Comparison of ENCODE assay signal across 35 cellular contexts in genomic region chr17:68843522-68843921, GRCh38.
DNase-seq lines count a peak whose midpoint lies in the region; ATAC-seq, FAIRE-seq and TF ChIP-seq lines count a peak whose summit lies in the region.
"Had no signal": no experiment of that assay in that cellular context is flagged by ENCODE, and none has a peak within 500 bp of the region (broad histone marks: within the 10 kb centered on the region; RNA-seq: fewer than 3 reads in every experiment).

No MANE protein-coding gene starts in this region.

- ATAC-seq in GM19463 (IDR thresholded peaks at IDR 0.05; ENCODE audit: unreplicated experiment) (peak; percentile 92), HepG2 (no peak), HG03039 (IDR thresholded peaks at IDR 0.05; ENCODE audit: unreplicated experiment) (no peak)
- ATAC-seq in stimulated activated naive B cell treated with anti-CD40 and anti-IgM and Interleukin-4, amounts not matched to agents 10 μg/mL and 1 μg/mL and 100 μg/mL, for 72 hours (replicated peaks) = no peak
- ATAC-seq: activated CD4-positive, CD25-positive, alpha-beta regulatory T cell treated with anti-CD3 and anti-CD28 coated beads, Interleukin-2, amount 50 U/mL, for 24 hours; activated CD8-positive, alpha-beta memory T cell treated with anti-CD3 and anti-CD28 coated beads, Interleukin-2, amount 10 ng/mL, durations not matched to agents 7 days and 5 days; esophagus mucosa; GM23338; SK-N-SH treated with all-trans-retinoic acid at 6 μM for 48 hours; T-helper 17 cell had no signal

- CTCF ChIA-PET in HepG2 (lab: Yijun Ruan, JAX; ENCODE audit: low intra/inter-chr PET ratio, low total read pairs) = no interaction called here

- intact Hi-C loops in dendritic cell treated with granulocyte-macrophage colony-stimulating factor and Interleukin-4, amounts not matched to agents 40 ng/mL and 50 ng/mL, for 4 days (cut with micrococcal nuclease) = no loop called here
- intact Hi-C loops in HepG2 (cut with micrococcal nuclease; ENCODE audit: unreplicated experiment) = no loop called here

- no peak for TF ChIP-seq RAD21 in HepG2 (CRISPR knock-in tag; IDR thresholded peaks at IDR 0.05)

- no peaks in the 10 kb centered on the region for H3K79me2 ChIP-seq in HepG2 (ENCODE audit: insufficient read depth, low read length)
- H3K79me2 ChIP-seq: hepatocyte, parathyroid adenoma had no signal

- H3K4me1 Mint-ChIP-seq in dendritic cell treated with granulocyte-macrophage colony-stimulating factor and Interleukin-4, amounts not matched to agents 40 ng/mL and 50 ng/mL, for 4 days (ENCODE audit: low read depth) = peaks cover 23% of the 10 kb centered on the region
- H3K4me1 Mint-ChIP-seq in stimulated activated naive B cell treated with anti-CD40 and anti-IgM and Interleukin-4, amounts not matched to agents 10 μg/mL and 1 μg/mL and 100 μg/mL, for 72 hours = no peaks in the 10 kb centered on the region
- H3K4me1 Mint-ChIP-seq: activated CD8-positive, alpha-beta memory T cell treated with anti-CD3 and anti-CD28 coated beads, Interleukin-2, amount 10 ng/mL, durations not matched to agents 7 days and 5 days; activated naive CD8-positive, alpha-beta T cell treated with anti-CD3 and anti-CD28 coated beads, Interleukin-2, amount 10 ng/mL, durations not matched to agents 7 days and 5 days; T-helper 17 cell had no signal

- H3K36me3 ChIP-seq in HepG2 (replicated peaks in 1 of 2; ENCODE audit: control insufficient read depth in 1 of 2, insufficient read depth in 2 of 2, low read length in 2 of 2) = no peaks in the 10 kb centered on the region
- H3K36me3 ChIP-seq: BLaER1, gastrocnemius medialis, tibial nerve had no signal

- peaks cover 25% of the 10 kb centered on the region for H3K9me3 Mint-ChIP-seq in dendritic cell treated with granulocyte-macrophage colony-stimulating factor and Interleukin-4, amounts not matched to agents 40 ng/mL and 50 ng/mL, for 4 days
- H3K9me3 Mint-ChIP-seq in stimulated activated naive B cell treated with anti-CD40 and anti-IgM and Interleukin-4, amounts not matched to agents 10 μg/mL and 1 μg/mL and 100 μg/mL, for 72 hours = peaks cover 4 to 6% of the 10 kb centered on the region in 2 donors
- H3K9me3 Mint-ChIP-seq: activated naive CD8-positive, alpha-beta T cell treated with anti-CD3 and anti-CD28 coated beads, Interleukin-2, amount 10 ng/mL, durations not matched to agents 7 days and 5 days had no signal

- POLR2A ChIA-PET in HepG2 (lab: Yijun Ruan, JAX) = no interaction called here

- H3K4me3 ChIP-seq in GM12865 (ENCODE audit: low read depth, low read length) = no peak overlapping the region
- H3K4me3 ChIP-seq in HepG2 (replicated peaks in 1 of 3; ENCODE audit: insufficient read depth in 1 of 3, low read depth in 2 of 3, low read length in 3 of 3) = no peak overlapping the region
- H3K4me3 ChIP-seq: BLaER1, gastrocnemius medialis, GM23338, hepatocyte, tibial nerve had no signal

- H3K9ac ChIP-seq in HepG2 (ENCODE audit: insufficient read depth, low read depth, low read length) = no peak overlapping the region
- H3K9ac ChIP-seq: BLaER1, parathyroid adenoma had no signal

- no peak for TF ChIP-seq EP300 in HepG2 (IDR thresholded peaks at IDR 0.05; ENCODE audit: low read depth in 2 of 2, low read length in 2 of 2)
- TF ChIP-seq EP300 in HepG2 (CRISPR knock-in tag; IDR thresholded peaks at IDR 0.05; ENCODE audit: borderline replicate concordance) = no peak

- peak overlapping the region; percentile 37 for H3K27ac Mint-ChIP-seq in dendritic cell treated with granulocyte-macrophage colony-stimulating factor and Interleukin-4, amounts not matched to agents 40 ng/mL and 50 ng/mL, for 4 days
- H3K27ac Mint-ChIP-seq in stimulated activated naive B cell treated with anti-CD40 and anti-IgM and Interleukin-4, amounts not matched to agents 10 μg/mL and 1 μg/mL and 100 μg/mL, for 72 hours = no peak overlapping the region
- H3K27ac Mint-ChIP-seq: activated CD8-positive, alpha-beta memory T cell treated with anti-CD3 and anti-CD28 coated beads, Interleukin-2, amount 10 ng/mL, durations not matched to agents 7 days and 5 days; activated naive CD8-positive, alpha-beta T cell treated with anti-CD3 and anti-CD28 coated beads, Interleukin-2, amount 10 ng/mL, durations not matched to agents 7 days and 5 days; GM23338; memory B cell; T-helper 17 cell had no signal

- TF ChIP-seq CTCF in GM12865 (IDR thresholded peaks at IDR 0.05; ENCODE audit: insufficient read depth, low read depth, low read length, missing control alignments) = no peak
- TF ChIP-seq CTCF in HepG2 (CRISPR knock-in tag; IDR thresholded peaks at IDR 0.05) = no peak

- H3K36me3 Mint-ChIP-seq in dendritic cell treated with granulocyte-macrophage colony-stimulating factor and Interleukin-4, amounts not matched to agents 40 ng/mL and 50 ng/mL, for 4 days (ENCODE audit: low read depth) = peaks cover 27% of the 10 kb centered on the region
- no peaks in the 10 kb centered on the region for H3K36me3 Mint-ChIP-seq in stimulated activated naive B cell treated with anti-CD40 and anti-IgM and Interleukin-4, amounts not matched to agents 10 μg/mL and 1 μg/mL and 100 μg/mL, for 72 hours
- H3K36me3 Mint-ChIP-seq: activated CD8-positive, alpha-beta memory T cell treated with anti-CD3 and anti-CD28 coated beads, Interleukin-2, amount 10 ng/mL, durations not matched to agents 7 days and 5 days; activated naive CD8-positive, alpha-beta T cell treated with anti-CD3 and anti-CD28 coated beads, Interleukin-2, amount 10 ng/mL, durations not matched to agents 7 days and 5 days; memory B cell had no signal

- BruUV-seq in HepG2 (replicated peaks; lab: Mats Ljungman, UMichigan) = no TSS peak

- no peaks in the 10 kb centered on the region for H4K20me1 ChIP-seq in HepG2 (ENCODE audit: insufficient read depth, low read length)
- H4K20me1 ChIP-seq: BLaER1 had no signal

- H3K4me3 Mint-ChIP-seq in dendritic cell treated with granulocyte-macrophage colony-stimulating factor and Interleukin-4, amounts not matched to agents 40 ng/mL and 50 ng/mL, for 4 days = no peak overlapping the region
- no peak overlapping the region for H3K4me3 Mint-ChIP-seq in stimulated activated naive B cell treated with anti-CD40 and anti-IgM and Interleukin-4, amounts not matched to agents 10 μg/mL and 1 μg/mL and 100 μg/mL, for 72 hours
- H3K4me3 Mint-ChIP-seq: activated CD8-positive, alpha-beta memory T cell treated with anti-CD3 and anti-CD28 coated beads, Interleukin-2, amount 10 ng/mL, durations not matched to agents 7 days and 5 days; activated naive CD8-positive, alpha-beta T cell treated with anti-CD3 and anti-CD28 coated beads, Interleukin-2, amount 10 ng/mL, durations not matched to agents 7 days and 5 days; GM23338; memory B cell; neural crest cell; T-helper 17 cell had no signal

- H3K9me3 ChIP-seq in HepG2 (ENCODE audit: low read length) = no peaks in the 10 kb centered on the region
- H3K9me3 ChIP-seq: BLaER1, gastrocnemius medialis had no signal

- 15% methylated on average over 3 of the region's 3 CpGs for WGBS in HepG2 (ENCODE audit: low lambda C conversion rate)

- no peak for FAIRE-seq in HepG2 (lab: Jason Lieb, UNC)
- FAIRE-seq: astrocyte, GM12892 had no signal

- peaks cover 11% of the 10 kb centered on the region for H3K4me1 ChIP-seq in HepG2 (ENCODE audit: insufficient read depth, low read length)
- H3K4me1 ChIP-seq: parathyroid adenoma had no signal

- no peak for TF ChIP-seq POLR2A in HepG2 (IDR thresholded peaks at IDR 0.05; ENCODE audit: insufficient read depth in 1 of 2, low read depth in 2 of 2, low read length in 2 of 2)

- peaks cover 14% of the 10 kb centered on the region for H3K27me3 Mint-ChIP-seq in dendritic cell treated with granulocyte-macrophage colony-stimulating factor and Interleukin-4, amounts not matched to agents 40 ng/mL and 50 ng/mL, for 4 days
- H3K27me3 Mint-ChIP-seq in stimulated activated naive B cell treated with anti-CD40 and anti-IgM and Interleukin-4, amounts not matched to agents 10 μg/mL and 1 μg/mL and 100 μg/mL, for 72 hours = peaks cover 4 to 5% of the 10 kb centered on the region in 2 donors
- H3K27me3 Mint-ChIP-seq: activated CD8-positive, alpha-beta memory T cell treated with anti-CD3 and anti-CD28 coated beads, Interleukin-2, amount 10 ng/mL, durations not matched to agents 7 days and 5 days had no signal

- H3K27me3 ChIP-seq in HepG2 (ENCODE audit: control insufficient read depth in 1 of 2, insufficient read depth in 2 of 2, low read length in 2 of 2) = no peaks in the 10 kb centered on the region
- H3K27me3 ChIP-seq: BLaER1, gastrocnemius medialis, hepatocyte, tibial nerve had no signal

- in situ Hi-C loops in HepG2 (cut with HindIII; ENCODE audit: extremely low pct_ligation_motif_present, low pct_unique_long_range_greater_than_20kb) = no loop called here

- DNase-seq in GM12865 (ENCODE audit: low read depth) (peak; percentile 35), HepG2 (ENCODE audit: low spot score) (no peak)
- DNase-seq in effector CD4-positive, alpha-beta T cell = no peak
- no peak for DNase-seq in stimulated activated naive B cell treated with anti-CD40 and anti-IgM and Interleukin-4, amounts not matched to agents 10 μg/mL and 1 μg/mL and 100 μg/mL, for 72 hours
- DNase-seq: ACHN; activated CD4-positive, alpha-beta T cell treated with anti-CD3 and anti-CD28 coated beads, Interleukin-2, amount 50 U/mL, for 4 hours; activated CD8-positive, alpha-beta memory T cell treated with anti-CD3 and anti-CD28 coated beads, Interleukin-2, amount 10 ng/mL, durations not matched to agents 7 days and 5 days; activated gamma-delta T cell treated with Interleukin-2 at 50 U/mL for 16 hours; activated naive CD8-positive, alpha-beta T cell treated with anti-CD3 and anti-CD28 coated beads, Interleukin-2, amount 10 ng/mL, durations not matched to agents 7 days and 5 days; activated T-cell treated with anti-CD3 and anti-CD28 coated beads, Interleukin-2, amount 50 U/mL, for 48 hours; caudate nucleus; cortex of kidney; DMS153; gastrocnemius medialis; kidney glomerular epithelial cell; NCI-H1048; NCI-H187; NCI-H510A treated with DMSO at 0.1 percent for 48 hours; OCI-M1; T-helper 17 cell had no signal

- no peak overlapping the region for H3K27ac ChIP-seq in HepG2 (ENCODE audit: extremely low read length, insufficient read depth, low read length)
- H3K27ac ChIP-seq: BLaER1, hepatocyte, parathyroid adenoma had no signal

- peak overlapping the region; percentile 58 for H2AFZ ChIP-seq in HepG2 (ENCODE audit: low read length)
- H2AFZ ChIP-seq: GM23338, hepatocyte, parathyroid adenoma had no signal

- peak overlapping the region; percentile 30 for H3K4me2 ChIP-seq in HepG2 (ENCODE audit: low read depth, low read length)
- H3K4me2 ChIP-seq: BLaER1, GM23338, hepatocyte had no signal

TF ChIP-seq in HepG2, 621 proteins besides CTCF, POLR2A, EP300 and RAD21 (continues in another document):
- TF ChIP-seq ZFP62 (CRISPR knock-in tag; IDR thresholded peaks at IDR 0.05) (no peak), REL (CRISPR knock-in tag; conservative IDR thresholded peaks at IDR 0.05) (no peak), ZNF75D (CRISPR knock-in tag; IDR thresholded peaks at IDR 0.05; ENCODE audit: borderline replicate concordance) (no peak)
